1 cellular context compared by ENCODE assay signal in genomic region chr22:26670459-26670858, GRCh38.
TF ChIP-seq lines count a peak whose summit lies in the region.

No MANE protein-coding gene starts in this region.

TF ChIP-seq in HEK293, 187 proteins besides CTCF, POLR2A, EP300 and RAD21 (continued from another document):
- TF ChIP-seq ZBTB44 (tag by site-specific recombination; IDR thresholded peaks at IDR 0.05) (no peak), ZNF433 (tag by site-specific recombination; IDR thresholded peaks at IDR 0.05; ENCODE audit: low read depth) (no peak), ZNF157 (tag by site-specific recombination; IDR thresholded peaks at IDR 0.05) (no peak), ZNF580 (tag by site-specific recombination; IDR thresholded peaks at IDR 0.05) (0 out of 2 replicates have a peak, but pooled peaks have one; percentile 39), ZNF239 (tag by site-specific recombination; IDR thresholded peaks at IDR 0.05) (peak; percentile 98), AEBP2 (tag by site-specific recombination; IDR thresholded peaks at IDR 0.05; ENCODE audit: borderline replicate concordance) (no peak), ZNF341 (tag by site-specific recombination; IDR thresholded peaks at IDR 0.05; ENCODE audit: low read depth) (no peak), ZNF10 (tag by site-specific recombination; IDR thresholded peaks at IDR 0.05) (no peak), GLI4 (tag by site-specific recombination; IDR thresholded peaks at IDR 0.05) (no peak)
